In the genomic region with DNA sequence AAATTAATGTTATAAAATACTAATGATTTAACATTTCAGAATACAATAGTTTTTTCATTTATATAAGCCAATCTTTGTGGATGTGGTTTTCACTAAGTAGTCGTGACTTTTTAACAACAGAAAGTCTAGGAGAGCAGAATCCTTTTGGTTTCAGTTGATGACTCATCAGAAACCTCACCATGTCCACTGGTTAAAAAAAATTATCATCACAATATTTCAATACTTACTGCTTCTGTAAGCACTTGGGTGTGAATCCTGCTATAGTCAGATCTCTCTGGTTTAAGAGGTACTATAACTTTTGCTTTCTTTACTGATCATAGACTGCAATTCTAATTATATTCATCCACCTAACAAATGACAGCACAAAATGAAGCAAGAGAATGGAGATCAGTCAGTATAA, we compare ENCODE assay signal across 1 cellular context.
TF ChIP-seq lines count a peak whose summit lies in the region.

No MANE protein-coding gene starts in this region.

TF ChIP-seq in GM12878, 131 proteins besides CTCF, POLR2A, EP300 and RAD21 (continued from another document):
- peak; percentile 67 for TF ChIP-seq ATF7 (IDR thresholded peaks at IDR 0.05; ENCODE audit: low read depth)
- peak; percentile 74; the same call in 1 of the 2 replicates for TF ChIP-seq BACH1 (IDR thresholded peaks at IDR 0.05; ENCODE audit: borderline replicate concordance)
- peak; percentile 64; the same call in 1 of the 2 replicates for TF ChIP-seq ZNF384 (IDR thresholded peaks at IDR 0.05; ENCODE audit: borderline replicate concordance, low read depth, low read length)
- TF ChIP-seq RUNX3 (IDR thresholded peaks at IDR 0.05; ENCODE audit: low read length): peak; percentile 84
- TF ChIP-seq JUND (IDR thresholded peaks at IDR 0.05; ENCODE audit: low read depth, low read length): 0 out of 2 replicates have a peak, but pooled peaks have one; percentile 32
- no peak for TF ChIP-seq NR2C1 (IDR thresholded peaks at IDR 0.05)
- TF ChIP-seq MTA2 (IDR thresholded peaks at IDR 0.05; ENCODE audit: low read depth): peak; percentile 47; the same call in 1 of the 2 replicates
- no peak for TF ChIP-seq BRCA1 (IDR thresholded peaks at IDR 0.05; ENCODE audit: low read depth, low read length)
